Comparison of ENCODE assay signal across 8 cellular contexts in the genomic region with DNA sequence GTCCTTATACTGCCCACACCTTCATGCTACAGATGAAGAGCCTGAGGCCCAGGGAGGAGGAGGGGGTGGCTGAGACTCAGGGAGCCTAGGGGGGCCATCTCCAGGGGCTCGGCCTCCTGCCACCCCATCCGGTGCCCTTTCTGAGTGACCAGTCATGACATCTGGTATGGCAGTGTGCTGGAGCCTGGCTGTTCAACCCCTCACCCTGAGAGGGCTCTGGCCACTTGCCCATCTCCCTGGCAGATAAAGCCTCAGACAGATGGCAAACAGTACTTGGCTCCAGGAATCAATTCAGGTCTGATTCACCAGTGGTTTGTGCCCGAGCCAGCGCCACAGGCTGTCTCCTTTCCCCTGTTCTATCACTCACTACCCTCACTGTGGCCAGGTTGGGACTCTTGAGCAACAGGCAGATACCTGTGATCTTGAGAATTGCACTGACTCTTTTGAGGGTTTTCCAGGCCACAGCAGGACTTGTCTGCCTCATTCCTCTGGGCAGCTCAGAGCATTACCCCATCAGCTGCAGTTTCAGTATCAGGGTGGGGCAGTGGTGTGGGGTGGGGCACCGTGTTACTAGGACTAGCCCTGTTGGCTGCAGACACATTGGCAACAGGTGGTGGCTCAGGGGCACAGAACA. TPM values are rescaled to one million over a fixed set of nuclear protein-coding genes. Genes with fewer than 3 reads are reported as not detected.
DNase-seq lines count a peak whose midpoint lies in the region; ATAC-seq and TF ChIP-seq lines count a peak whose summit lies in the region.

No MANE protein-coding gene starts in this region.

- no peak for ATAC-seq in GM19023 (IDR thresholded peaks at IDR 0.05; ENCODE audit: unreplicated experiment)

- no peak for TF ChIP-seq CTCF in brain (conservative IDR thresholded peaks at IDR 0.05)

- H3K4me3 Mint-ChIP-seq in brain, result no peak overlapping the region

- peaks cover 14% of the 10 kb centered on the region for H3K4me1 Mint-ChIP-seq in brain

- peaks cover 44% of the 10 kb centered on the region for H3K36me3 Mint-ChIP-seq in brain

- DNase-seq in DMS153 treated with DMSO at 0.1 percent for 48 hours (lab: John Stamatoyannopoulos, UW; ENCODE audit: unreplicated experiment) (peak; percentile 74), NCI-H1694 treated with DMSO at 0.1 percent for 48 hours (lab: John Stamatoyannopoulos, UW) (peak; percentile 88), mesenteric fat pad (ENCODE audit: low spot score) (peak; percentile 80), dedifferentiated amniotic fluid mesenchymal stem cell (ENCODE audit: extremely low spot score) (no peak), NCI-H1436 treated with DMSO at 0.1 percent for 48 hours (lab: John Stamatoyannopoulos, UW) (no peak), NCI-H1048 (lab: John Stamatoyannopoulos, UW) (no peak)

- peaks cover 0 to 3% (median 0%) of the 10 kb centered on the region in 5 experiments for H3K9me3 Mint-ChIP-seq in brain

- H3K27me3 Mint-ChIP-seq in brain, result no peaks in the 10 kb centered on the region

- H3K27ac Mint-ChIP-seq in brain, result peak overlapping the region in 4 of 5 experiments; percentile 40 to 68 (median 62)

RNA-seq across cellular contexts. Expression of a gene that starts 22.8 kb away (rescaled TPM):
- polyA plus RNA-seq in brain (ENCODE audit: insufficient read depth, low read depth, low replicate concordance), result 187 TPM
- 214 TPM for total RNA-seq in mesenteric fat pad

Comparison
In these comparisons a context has a peak if more than half of its experiments do, and no peak if none do; other contexts are left out.
1. DNase-seq: peak in DMS153 treated with DMSO at 0.1 percent for 48 hours (single experiment), NCI-H1694 treated with DMSO at 0.1 percent for 48 hours (single experiment) and mesenteric fat pad (single experiment); none in dedifferentiated amniotic fluid mesenchymal stem cell (single experiment), NCI-H1436 treated with DMSO at 0.1 percent for 48 hours (single experiment) and NCI-H1048 (single experiment).